ENCODE assay signal across 8 cellular contexts in the genomic region with DNA sequence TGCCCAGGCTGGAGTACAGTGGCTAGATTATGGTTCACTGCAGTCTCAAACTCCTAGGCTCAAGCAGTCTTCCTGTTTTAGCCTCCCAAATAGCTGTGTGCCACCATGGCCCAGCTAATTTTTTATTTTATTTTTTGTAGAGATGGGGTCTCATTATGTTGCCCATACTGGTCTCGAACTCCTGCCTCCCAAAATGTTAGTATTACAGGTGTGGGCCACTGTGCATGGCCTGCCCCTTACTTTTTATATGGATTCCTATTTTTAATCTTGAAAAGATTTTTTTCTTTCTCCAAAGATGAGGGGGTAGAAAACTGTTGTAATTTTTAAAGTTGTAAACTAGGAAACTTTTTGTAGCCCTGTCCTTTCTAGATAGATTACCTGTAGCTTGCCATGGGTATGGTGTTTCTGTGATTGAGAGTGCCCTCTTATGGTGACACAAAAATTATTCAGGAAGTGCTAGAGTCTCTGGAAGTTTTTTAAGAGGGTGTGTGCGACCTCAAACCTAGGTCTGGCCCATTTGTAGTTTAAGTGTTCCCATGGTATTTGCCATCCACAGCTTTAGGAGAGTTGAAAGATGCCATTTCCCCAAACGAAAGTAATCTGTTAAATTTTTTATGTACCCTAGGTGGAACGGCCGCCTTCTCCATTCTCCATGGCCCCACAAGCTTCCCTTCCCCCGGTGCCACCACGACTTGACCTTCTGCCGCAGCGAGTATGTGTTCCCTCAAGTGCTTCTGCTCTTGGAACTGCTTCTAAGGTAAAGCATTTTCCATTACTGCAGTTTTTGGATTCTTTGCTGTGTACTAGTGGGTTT. TPM values are rescaled to one million over a fixed set of nuclear protein-coding genes. Genes with fewer than 3 reads are reported as not detected.
DNase-seq lines count a peak whose midpoint lies in the region; ATAC-seq and TF ChIP-seq lines count a peak whose summit lies in the region.

No MANE protein-coding gene starts in this region.

- DNase-seq in AG04449 (ENCODE audit: low read depth, low spot score) (no peak), EL (peak; percentile 42), MV-4-11 (lab: John Stamatoyannopoulos, UW) (peak; percentile 55), iPS DF 19.7 (ENCODE audit: low read depth, low spot score) (peak; percentile 9), type B pancreatic cell (ENCODE audit: extremely low spot score, unreplicated experiment) (no peak)
- no peak for DNase-seq in activated naive CD8-positive, alpha-beta T cell treated with anti-CD3 and anti-CD28 coated beads, Interleukin-2, amount 10 ng/mL, durations not matched to agents 7 days and 5 days

- CTCF ChIA-PET in AG04449 (lab: Yijun Ruan, JAX), result interaction anchor here (0.6 to 2.8 kb wide), 33 partner anchors 9 to 190 kb away, joined by 3 to 34 read pairs (median 4); partner anchors contain the start of genes CBL and NLRX1

- peaks cover 26% of the 10 kb centered on the region for H3K4me1 Mint-ChIP-seq in activated naive CD8-positive, alpha-beta T cell treated with anti-CD3 and anti-CD28 coated beads, Interleukin-2, amount 10 ng/mL, durations not matched to agents 7 days and 5 days
- no peaks in the 10 kb centered on the region for H3K4me1 Mint-ChIP-seq in type B pancreatic cell (ENCODE audit: unreplicated experiment)

- no peaks in the 10 kb centered on the region for H3K9me3 Mint-ChIP-seq in activated naive CD8-positive, alpha-beta T cell treated with anti-CD3 and anti-CD28 coated beads, Interleukin-2, amount 10 ng/mL, durations not matched to agents 7 days and 5 days
- H3K9me3 Mint-ChIP-seq in type B pancreatic cell, result no peaks in the 10 kb centered on the region

- peak; percentile 88 for ATAC-seq in activated naive CD8-positive, alpha-beta T cell treated with anti-CD3 and anti-CD28 coated beads, Interleukin-2, amount 10 ng/mL, durations not matched to agents 7 days and 5 days (ENCODE audit: low read depth)
- ATAC-seq in HG02571 (IDR thresholded peaks at IDR 0.05; ENCODE audit: unreplicated experiment), result no peak
- ATAC-seq in GM19395 (IDR thresholded peaks at IDR 0.05; ENCODE audit: unreplicated experiment), result no peak

- no peaks in the 10 kb centered on the region for H3K27me3 Mint-ChIP-seq in activated naive CD8-positive, alpha-beta T cell treated with anti-CD3 and anti-CD28 coated beads, Interleukin-2, amount 10 ng/mL, durations not matched to agents 7 days and 5 days
- no peaks in the 10 kb centered on the region for H3K27me3 Mint-ChIP-seq in type B pancreatic cell

- H3K4me3 Mint-ChIP-seq in activated naive CD8-positive, alpha-beta T cell treated with anti-CD3 and anti-CD28 coated beads, Interleukin-2, amount 10 ng/mL, durations not matched to agents 7 days and 5 days, result no peak overlapping the region
- no peak overlapping the region for H3K4me3 Mint-ChIP-seq in type B pancreatic cell

- H3K36me3 Mint-ChIP-seq in activated naive CD8-positive, alpha-beta T cell treated with anti-CD3 and anti-CD28 coated beads, Interleukin-2, amount 10 ng/mL, durations not matched to agents 7 days and 5 days, result peaks cover 22% of the 10 kb centered on the region
- H3K36me3 Mint-ChIP-seq in type B pancreatic cell, result peaks cover 18% of the 10 kb centered on the region

- TF ChIP-seq CTCF in AG04449 (IDR thresholded peaks at IDR 0.05; ENCODE audit: insufficient read depth, low read length, missing control alignments) (peak; percentile 31), type B pancreatic cell (conservative IDR thresholded peaks at IDR 0.05) (peak; percentile 55)

- POLR2A ChIA-PET in AG04449 (lab: Yijun Ruan, JAX), result interaction anchor here (0.7 kb wide), 1 partner anchor 10 kb away, joined by 3 read pairs; no protein-coding TSS in a partner anchor
- POLR2A ChIA-PET in activated naive CD8-positive, alpha-beta T cell treated with anti-CD3 and anti-CD28 coated beads, Interleukin-2, amount 10 ng/mL, durations not matched to agents 7 days and 5 days (lab: Charles Lee), result interaction anchor here (0.8 to 1.3 kb wide), 4 partner anchors 16 to 79 kb away, joined by 3 to 8 read pairs (median 4); partner anchors contain the start of gene CBL

- H3K4me3 ChIP-seq in AG04449 (ENCODE audit: low read depth, low read length), result no peak overlapping the region

- peak overlapping the region; percentile 15 for H3K27ac Mint-ChIP-seq in activated naive CD8-positive, alpha-beta T cell treated with anti-CD3 and anti-CD28 coated beads, Interleukin-2, amount 10 ng/mL, durations not matched to agents 7 days and 5 days
- H3K27ac Mint-ChIP-seq in type B pancreatic cell, result no peak overlapping the region

RNA-seq across cellular contexts. Expression of gene MCAM, which starts 32.4 kb away (rescaled TPM):
- 1 to 10 TPM; 2.4 to 2.9 TPM for total RNA-seq in activated naive CD8-positive, alpha-beta T cell treated with anti-CD3 and anti-CD28 coated beads, Interleukin-2, amount 10 ng/mL, durations not matched to agents 7 days and 5 days
- total RNA-seq in type B pancreatic cell (ENCODE audit: low replicate concordance), result 3.0 and 10.3 TPM in 2 replicates

RNA-seq across cellular contexts. Expression of gene RNF26, which starts 49.8 kb away (rescaled TPM):
- total RNA-seq in activated naive CD8-positive, alpha-beta T cell treated with anti-CD3 and anti-CD28 coated beads, Interleukin-2, amount 10 ng/mL, durations not matched to agents 7 days and 5 days, result 10 to 100 TPM; 32.2 to 32.9 TPM
- total RNA-seq in type B pancreatic cell (ENCODE audit: low replicate concordance), result 40.3 and 45.6 TPM in 2 replicates

RNA-seq across cellular contexts. Expression of gene C1QTNF5, which starts 56.1 kb away (rescaled TPM):
- total RNA-seq in activated naive CD8-positive, alpha-beta T cell treated with anti-CD3 and anti-CD28 coated beads, Interleukin-2, amount 10 ng/mL, durations not matched to agents 7 days and 5 days, result not detected
- 2.0 and 4.0 TPM in 2 replicates for total RNA-seq in type B pancreatic cell (ENCODE audit: low replicate concordance)

Comparison
In these comparisons a context has a peak if more than half of its experiments do, and no peak if none do; other contexts are left out.
1. DNase-seq: peak in EL (single experiment), MV-4-11 (single experiment) and iPS DF 19.7 (single experiment); none in AG04449 (single experiment), activated naive CD8-positive, alpha-beta T cell treated with anti-CD3 and anti-CD28 coated beads, Interleukin-2, amount 10 ng/mL, durations not matched to agents 7 days and 5 days (single experiment) and type B pancreatic cell (single experiment).